ENCODE assay signal across 8 cellular contexts in the genomic region with DNA sequence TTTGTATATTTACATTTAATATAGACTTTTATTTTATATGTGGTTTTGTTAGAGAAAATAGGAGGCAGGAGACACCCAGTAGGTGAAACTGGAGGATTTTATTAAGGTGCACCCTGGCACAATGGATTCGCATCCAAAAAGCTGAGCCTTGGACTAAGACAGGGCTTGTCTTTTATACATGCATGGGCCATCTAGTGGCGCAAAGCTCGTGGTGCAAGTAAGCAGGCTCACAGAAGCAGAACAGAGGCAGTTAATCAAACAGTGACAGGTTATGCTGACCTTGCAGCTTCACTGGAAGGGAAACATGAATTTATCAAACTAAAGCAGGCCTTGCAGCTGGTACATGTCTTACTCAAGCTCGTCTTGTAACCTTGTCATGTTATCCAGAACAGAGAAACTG. TPM values are rescaled to one million over a fixed set of nuclear protein-coding genes. Genes with fewer than 3 reads are reported as not detected.
DNase-seq lines count a peak whose midpoint lies in the region; ATAC-seq, FAIRE-seq and TF ChIP-seq lines count a peak whose summit lies in the region.

No MANE protein-coding gene starts in this region.

- in situ Hi-C loops in Panc1 (cut with HindIII; ENCODE audit: low pct_unique_long_range_greater_than_20kb, low sequenced_read_pairs) = no loop called here

- no peak for TF ChIP-seq POLR2A in GM12891 (IDR thresholded peaks at IDR 0.05; ENCODE audit: low read depth, low read length)

- no peaks in the 10 kb centered on the region for H3K27me3 Mint-ChIP-seq in activated CD8-positive, alpha-beta memory T cell treated with anti-CD3 and anti-CD28 coated beads, Interleukin-2, amount 10 ng/mL, durations not matched to agents 7 days and 5 days
- H3K27me3 Mint-ChIP-seq in MCF 10A (ENCODE audit: insufficient read depth, unreplicated experiment) = no peaks in the 10 kb centered on the region
- no peaks in the 10 kb centered on the region for H3K27me3 Mint-ChIP-seq in naive thymus-derived CD8-positive, alpha-beta T cell

- H3K36me3 Mint-ChIP-seq in activated CD8-positive, alpha-beta memory T cell treated with anti-CD3 and anti-CD28 coated beads, Interleukin-2, amount 10 ng/mL, durations not matched to agents 7 days and 5 days = peaks cover 11% of the 10 kb centered on the region
- H3K36me3 Mint-ChIP-seq in MCF 10A (ENCODE audit: insufficient read depth, unreplicated experiment) = peaks cover 6% of the 10 kb centered on the region
- H3K36me3 Mint-ChIP-seq in naive thymus-derived CD8-positive, alpha-beta T cell = peaks cover 2 to 10% (median 4%) of the 10 kb centered on the region in 3 donors

- peaks cover 25% of the 10 kb centered on the region for H3K9me3 Mint-ChIP-seq in activated CD8-positive, alpha-beta memory T cell treated with anti-CD3 and anti-CD28 coated beads, Interleukin-2, amount 10 ng/mL, durations not matched to agents 7 days and 5 days (ENCODE audit: low read depth)
- peaks cover 9% of the 10 kb centered on the region for H3K9me3 Mint-ChIP-seq in MCF 10A (ENCODE audit: unreplicated experiment)
- peaks cover 0 to 38% (median 10%) of the 10 kb centered on the region in 9 donors for H3K9me3 Mint-ChIP-seq in naive thymus-derived CD8-positive, alpha-beta T cell

- H3K27me3 ChIP-seq in Panc1 (ENCODE audit: control insufficient read depth, insufficient read depth, low read length) = no peaks in the 10 kb centered on the region

- H3K27ac Mint-ChIP-seq in activated CD8-positive, alpha-beta memory T cell treated with anti-CD3 and anti-CD28 coated beads, Interleukin-2, amount 10 ng/mL, durations not matched to agents 7 days and 5 days = no peak overlapping the region
- no peak overlapping the region for H3K27ac Mint-ChIP-seq in MCF 10A (ENCODE audit: low read depth, unreplicated experiment)
- H3K27ac Mint-ChIP-seq in naive thymus-derived CD8-positive, alpha-beta T cell = no peak overlapping the region

- BruUV-seq in Panc1 (replicated peaks; lab: Mats Ljungman, UMichigan) (no TSS peak), MCF 10A (replicated peaks; lab: Mats Ljungman, UMichigan) (no TSS peak)

- intact Hi-C loops in Panc1 (cut with micrococcal nuclease; ENCODE audit: unreplicated experiment) (no loop called here), MCF 10A (cut with micrococcal nuclease) (no loop called here)

- no peaks in the 10 kb centered on the region for H3K36me3 ChIP-seq in Panc1 (ENCODE audit: control insufficient read depth, insufficient read depth, low read length)

- TF ChIP-seq CTCF in Panc1 (IDR thresholded peaks at IDR 0.05) (peak; percentile 29; the same call in 1 of the 2 replicates), MCF 10A (IDR thresholded peaks at IDR 0.05; ENCODE audit: unreplicated experiment) (no peak)

- H3K4me3 Mint-ChIP-seq in activated CD8-positive, alpha-beta memory T cell treated with anti-CD3 and anti-CD28 coated beads, Interleukin-2, amount 10 ng/mL, durations not matched to agents 7 days and 5 days = no peak overlapping the region
- H3K4me3 Mint-ChIP-seq in MCF 10A (ENCODE audit: unreplicated experiment) = no peak overlapping the region
- no peak overlapping the region for H3K4me3 Mint-ChIP-seq in naive thymus-derived CD8-positive, alpha-beta T cell

- no peak for ATAC-seq in activated CD8-positive, alpha-beta memory T cell treated with anti-CD3 and anti-CD28 coated beads, Interleukin-2, amount 10 ng/mL, durations not matched to agents 7 days and 5 days
- ATAC-seq in Panc1 = no peak
- peak; percentile 64 to 65 for ATAC-seq in naive thymus-derived CD8-positive, alpha-beta T cell
- no peak for ATAC-seq in GM21619 (IDR thresholded peaks at IDR 0.05; ENCODE audit: unreplicated experiment)
- ATAC-seq in GM21717 (IDR thresholded peaks at IDR 0.05; ENCODE audit: unreplicated experiment) = no peak

- H3K4me1 ChIP-seq in Panc1 (ENCODE audit: control insufficient read depth, insufficient read depth, low read length) = no peaks in the 10 kb centered on the region

- no peaks in the 10 kb centered on the region for H3K4me1 Mint-ChIP-seq in activated CD8-positive, alpha-beta memory T cell treated with anti-CD3 and anti-CD28 coated beads, Interleukin-2, amount 10 ng/mL, durations not matched to agents 7 days and 5 days
- H3K4me1 Mint-ChIP-seq in MCF 10A (ENCODE audit: insufficient read depth, unreplicated experiment) = no peaks in the 10 kb centered on the region
- H3K4me1 Mint-ChIP-seq in naive thymus-derived CD8-positive, alpha-beta T cell = peaks cover 0 to 3% (median 1%) of the 10 kb centered on the region in 4 donors

- POLR2A ChIA-PET in Panc1 (lab: Charles Lee) (no interaction called here), MCF 10A (lab: Yijun Ruan, JAX) (no interaction called here)
- POLR2A ChIA-PET in naive thymus-derived CD8-positive, alpha-beta T cell (lab: Charles Lee) = interaction anchor here (0.5 to 1.5 kb wide), 7 partner anchors 18 to 367 kb away, joined by 3 to 5 read pairs (median 4); a partner anchor contains a TSS

- H3K9me3 ChIP-seq in Panc1 (ENCODE audit: control insufficient read depth, insufficient read depth, low read depth, low read length) = no peaks in the 10 kb centered on the region

- H3K27ac ChIP-seq in Panc1 (ENCODE audit: low read length) = no peak overlapping the region

- peak; percentile 43 for DNase-seq in activated CD8-positive, alpha-beta memory T cell treated with anti-CD3 and anti-CD28 coated beads, Interleukin-2, amount 10 ng/mL, durations not matched to agents 7 days and 5 days
- no peak for DNase-seq in activated CD8-positive, alpha-beta memory T cell treated with anti-CD3 and anti-CD28 coated beads for 24 hours
- no peak for DNase-seq in Panc1 (ENCODE audit: low read depth, low spot score)
- DNase-seq in MCF 10A (ENCODE audit: unreplicated experiment) = peak; percentile 23
- peak in 9 of 10 donors; percentile 7 to 71 (median 31) for DNase-seq in naive thymus-derived CD8-positive, alpha-beta T cell
- no peak for DNase-seq in GM12891 (ENCODE audit: insufficient read length, low spot score)

- no peak overlapping the region for H3K4me3 ChIP-seq in Panc1 (ENCODE audit: low read depth in 2 of 2, low read length in 2 of 2)

- FAIRE-seq in GM12891 (lab: Jason Lieb, UNC) = no peak

- CTCF ChIA-PET in activated CD8-positive, alpha-beta memory T cell treated with anti-CD3 and anti-CD28 coated beads, Interleukin-2, amount 10 ng/mL, durations not matched to agents 7 days and 5 days (lab: Charles Lee) = interaction anchor here (1.1 kb wide), 1 partner anchor 9 kb away, joined by 3 read pairs; no protein-coding TSS in a partner anchor
- CTCF ChIA-PET in Panc1 (lab: Charles Lee) (interaction anchor here (0.6 kb wide), 2 partner anchors 353 to 377 kb away, joined by 3 read pairs; no protein-coding TSS in a partner anchor), MCF 10A (lab: Yijun Ruan, JAX) (interaction anchor here (0.7 kb wide), 1 partner anchor 93 kb away, joined by 3 read pairs; no protein-coding TSS in a partner anchor)

TF ChIP-seq in GM12891, 5 proteins besides CTCF, POLR2A, EP300 and RAD21:
- TF ChIP-seq POLR2AphosphoS5 (IDR thresholded peaks at IDR 0.05; ENCODE audit: low read depth, low read length) (no peak), POU2F2 (IDR thresholded peaks at IDR 0.05; ENCODE audit: low read depth, low read length) (no peak), SPI1 (IDR thresholded peaks at IDR 0.05; ENCODE audit: low read depth, low read length) (no peak), TAF1 (IDR thresholded peaks at IDR 0.05; ENCODE audit: low read depth, low read length) (no peak), PAX5 (IDR thresholded peaks at IDR 0.05; ENCODE audit: insufficient read depth, low read length, severe bottlenecking) (no peak)

RNA-seq across cellular contexts. Expression of a gene that starts 58.8 kb away (rescaled TPM):
- total RNA-seq in activated CD8-positive, alpha-beta memory T cell treated with anti-CD3 and anti-CD28 coated beads, Interleukin-2, amount 10 ng/mL, durations not matched to agents 7 days and 5 days = 1 to 10 TPM; 3.8 to 4.9 TPM
- 2.0 TPM for total RNA-seq in Panc1 (2021; ENCODE audit: unreplicated experiment)
- 1.2 TPM for polyA plus RNA-seq in Panc1 (2012; ENCODE audit: insufficient read length)
- total RNA-seq in MCF 10A (2022) = not detected in 2 replicates
- 10 to 100 TPM in 1 of 2 experiments, 1 to 10 TPM in 1; 9.7 to 10.8 TPM for total RNA-seq in naive thymus-derived CD8-positive, alpha-beta T cell
- 1 to 10 TPM; 3.5 to 4.7 (median 4.7) TPM for polyA plus RNA-seq in naive thymus-derived CD8-positive, alpha-beta T cell
- polyA plus RNA-seq in GM12891 (2012; ENCODE audit: low read depth, missing spikeins) = 0.59 TPM

Comparison
In these comparisons a context has a peak if more than half of its experiments do, and no peak if none do; other contexts are left out.
1. DNase-seq: peak in activated CD8-positive, alpha-beta memory T cell treated with anti-CD3 and anti-CD28 coated beads, Interleukin-2, amount 10 ng/mL, durations not matched to agents 7 days and 5 days (single experiment), MCF 10A (single experiment) and naive thymus-derived CD8-positive, alpha-beta T cell (9 of 10); none in activated CD8-positive, alpha-beta memory T cell treated with anti-CD3 and anti-CD28 coated beads for 24 hours (single experiment), Panc1 (single experiment) and GM12891 (single experiment).
2. ATAC-seq: peak in naive thymus-derived CD8-positive, alpha-beta T cell (2 of 2); none in activated CD8-positive, alpha-beta memory T cell treated with anti-CD3 and anti-CD28 coated beads, Interleukin-2, amount 10 ng/mL, durations not matched to agents 7 days and 5 days (single experiment), Panc1 (single experiment), GM21619 (single experiment) and GM21717 (single experiment).